40 cellular contexts compared by ENCODE assay signal in the genomic region with DNA sequence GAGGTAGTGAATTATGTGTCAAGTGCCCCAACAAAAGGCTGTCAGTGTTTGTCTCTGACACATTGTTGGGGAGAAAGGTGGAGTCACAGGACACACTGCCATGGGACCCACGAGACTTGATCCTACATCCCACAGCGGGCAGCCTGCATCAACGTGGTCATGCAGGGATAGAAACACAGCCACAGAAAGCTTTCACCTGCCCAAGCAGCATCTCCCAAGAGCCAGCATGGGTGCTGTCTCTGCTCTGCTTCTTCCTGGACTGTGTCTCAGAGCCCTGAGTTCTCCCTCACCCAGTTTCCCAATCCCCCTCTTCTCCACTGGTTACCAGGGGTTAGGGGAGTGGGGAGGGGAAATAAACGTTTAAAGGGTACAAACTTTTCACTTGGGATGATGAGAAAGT.
"Had no signal": no experiment of that assay in that cellular context is flagged by ENCODE, and none has a peak within 500 bp of the region (broad histone marks: within the 10 kb centered on the region; RNA-seq: fewer than 3 reads in every experiment).

No MANE protein-coding gene starts in this region.

- DNase-seq: activated effector memory CD4-positive, alpha-beta T cell treated with anti-CD3 and anti-CD28 coated beads, Interleukin-2, amount 50 U/mL, for 16 hours; activated effector memory CD4-positive, alpha-beta T cell treated with Interleukin-2 at 50 U/mL for 16 hours; activated gamma-delta T cell; activated gamma-delta T cell treated with Interleukin-2 at 50 U/mL for 16 hours; activated naive CD4-positive, alpha-beta T cell; activated naive CD4-positive, alpha-beta T cell treated with anti-CD3 and anti-CD28 coated beads for 36 hours; activated naive CD4-positive, alpha-beta T cell treated with anti-CD3 and anti-CD28 coated beads, Interleukin-2, amount 10 ng/mL, durations not matched to agents 7 days and 5 days; activated naive CD4-positive, alpha-beta T cell treated with anti-CD3 and anti-CD28 coated beads, Interleukin-2, amount 50 U/mL, for 16 hours; activated naive CD4-positive, alpha-beta T cell treated with Interleukin-2 at 50 U/mL for 16 hours; activated naive CD8-positive, alpha-beta T cell treated with anti-CD3 and anti-CD28 coated beads for 36 hours; activated naive CD8-positive, alpha-beta T cell treated with anti-CD3 and anti-CD28 coated beads, Interleukin-2, amount 10 ng/mL, durations not matched to agents 7 days and 5 days; activated naive CD8-positive, alpha-beta T cell treated with anti-CD3 and anti-CD28 coated beads, Interleukin-2, amount 50 U/mL, for 24 hours; activated T-cell treated with anti-CD3 and anti-CD28 coated beads for 4 hours; activated T-cell treated with anti-CD3 and anti-CD28 coated beads, Interleukin-2, amount 50 U/mL, for 1 hour; activated T-cell treated with anti-CD3 and anti-CD28 coated beads, Interleukin-2, amount 50 U/mL, for 24 hours; activated T-cell treated with anti-CD3 and anti-CD28 coated beads, Interleukin-2, amount 50 U/mL, for 4 hours; activated T-cell treated with anti-CD3 and anti-CD28 coated beads, Interleukin-2, amount 50 U/mL, for 48 hours; activated T-cell treated with anti-CD3 and anti-CD28 coated beads, Interleukin-2, amount 50 U/mL, for 72 hours; adrenal gland; amniotic stem cell; amygdala; anterior cingulate cortex; aorta; body of pancreas; brain microvascular endothelial cell; caudate nucleus; central memory CD4-positive, alpha-beta T cell; cerebellar nuclear complex had no signal

- H3K27ac ChIP-seq: adrenal gland, ascending aorta, body of pancreas, brain microvascular endothelial cell, breast epithelium, cardiac muscle cell had no signal

- H3K27me3 ChIP-seq: adrenal gland, ascending aorta, body of pancreas, breast epithelium, cardiac muscle cell had no signal

- H3K4me1 Mint-ChIP-seq: activated naive CD4-positive, alpha-beta T cell treated with anti-CD3 and anti-CD28 coated beads, Interleukin-2, amount 50 U/mL, for 24 hours; activated naive CD8-positive, alpha-beta T cell treated with anti-CD3 and anti-CD28 coated beads for 36 hours; activated T-helper 17 cell treated with anti-CD3 and anti-CD28 coated beads, Interleukin-2, amount 50 U/mL, for 72 hours; brain; central memory CD8-positive, alpha-beta T cell had no signal

- H3K4me3 ChIP-seq: adrenal gland, ascending aorta, body of pancreas, breast epithelium, cardiac muscle cell had no signal

- H3K9me3 Mint-ChIP-seq: activated naive CD4-positive, alpha-beta T cell treated with anti-CD3 and anti-CD28 coated beads for 36 hours; activated naive CD4-positive, alpha-beta T cell treated with anti-CD3 and anti-CD28 coated beads, Interleukin-2, amount 10 ng/mL, durations not matched to agents 7 days and 5 days; activated naive CD4-positive, alpha-beta T cell treated with anti-CD3 and anti-CD28 coated beads, Interleukin-2, amount 50 U/mL, for 24 hours; activated naive CD4-positive, alpha-beta T cell treated with anti-CD3 and anti-CD28 coated beads, Interleukin-2, amount 50 U/mL, for 72 hours; activated naive CD8-positive, alpha-beta T cell treated with anti-CD3 and anti-CD28 coated beads for 36 hours; activated naive CD8-positive, alpha-beta T cell treated with anti-CD3 and anti-CD28 coated beads, Interleukin-2, amount 10 ng/mL, durations not matched to agents 7 days and 5 days; activated T-cell treated with anti-CD3 and anti-CD28 coated beads, Interleukin-2, amount 50 U/mL, for 24 hours; activated T-cell treated with anti-CD3 and anti-CD28 coated beads, Interleukin-2, amount 50 U/mL, for 4 hours; activated T-helper 1 cell treated with anti-CD3 and anti-CD28 coated beads, Interleukin-12 subunit alpha, Interleukin-12 subunit beta, Interleukin-2, Interleukin-4 antibody, amounts not matched to agents 30 ng/mL and 10 ng/mL and 1 ng/mL, durations not matched to agents 14 hours and 24 hours and 36 hours; central memory CD8-positive, alpha-beta T cell had no signal

- H3K9me3 ChIP-seq: adrenal gland, body of pancreas, breast epithelium had no signal

- ATAC-seq: activated naive CD4-positive, alpha-beta T cell treated with anti-CD3 and anti-CD28 coated beads, Interleukin-2, amount 50 U/mL, for 72 hours; activated naive CD8-positive, alpha-beta T cell treated with anti-CD3 and anti-CD28 coated beads, Interleukin-2, amount 50 U/mL, for 24 hours; activated T-cell treated with anti-CD3 and anti-CD28 coated beads, Interleukin-2, amount 50 U/mL, for 4 hours; activated T-cell treated with anti-CD3 and anti-CD28 coated beads, Interleukin-2, amount 50 U/mL, for 72 hours; activated T-helper 17 cell treated with anti-CD3 and anti-CD28 coated beads, Interleukin-2, amount 50 U/mL, for 72 hours; body of pancreas had no signal

- FAIRE-seq: astrocyte had no signal

- H3K4me1 ChIP-seq: adrenal gland, ascending aorta, breast epithelium had no signal

- H3K36me3 ChIP-seq: adrenal gland, ascending aorta, brain microvascular endothelial cell, breast epithelium, cardiac muscle cell had no signal

- H3K4me3 Mint-ChIP-seq: activated naive CD4-positive, alpha-beta T cell treated with anti-CD3 and anti-CD28 coated beads for 36 hours; activated naive CD4-positive, alpha-beta T cell treated with anti-CD3 and anti-CD28 coated beads, Interleukin-2, amount 10 ng/mL, durations not matched to agents 7 days and 5 days; activated naive CD4-positive, alpha-beta T cell treated with anti-CD3 and anti-CD28 coated beads, Interleukin-2, amount 50 U/mL, for 24 hours; activated naive CD8-positive, alpha-beta T cell; activated naive CD8-positive, alpha-beta T cell treated with anti-CD3 and anti-CD28 coated beads for 36 hours; activated naive CD8-positive, alpha-beta T cell treated with anti-CD3 and anti-CD28 coated beads, Interleukin-2, amount 10 ng/mL, durations not matched to agents 7 days and 5 days; activated naive CD8-positive, alpha-beta T cell treated with anti-CD3 and anti-CD28 coated beads, Interleukin-2, amount 50 U/mL, for 24 hours; activated T-cell treated with anti-CD3 and anti-CD28 coated beads, Interleukin-2, amount 50 U/mL, for 24 hours; activated T-cell treated with anti-CD3 and anti-CD28 coated beads, Interleukin-2, amount 50 U/mL, for 4 hours; activated T-cell treated with anti-CD3 and anti-CD28 coated beads, Interleukin-2, amount 50 U/mL, for 72 hours; activated T-helper 1 cell treated with anti-CD3 and anti-CD28 coated beads, Interleukin-12 subunit alpha, Interleukin-12 subunit beta, Interleukin-2, Interleukin-4 antibody, amounts not matched to agents 30 ng/mL and 10 ng/mL and 1 ng/mL, durations not matched to agents 14 hours and 24 hours and 36 hours; activated T-helper 17 cell treated with anti-CD3 and anti-CD28 coated beads, Interleukin-2, amount 50 U/mL, for 72 hours; brain; central memory CD8-positive, alpha-beta T cell had no signal

- H3K27ac Mint-ChIP-seq: activated naive CD4-positive, alpha-beta T cell treated with anti-CD3 and anti-CD28 coated beads for 36 hours; activated naive CD4-positive, alpha-beta T cell treated with anti-CD3 and anti-CD28 coated beads, Interleukin-2, amount 10 ng/mL, durations not matched to agents 7 days and 5 days; activated naive CD4-positive, alpha-beta T cell treated with anti-CD3 and anti-CD28 coated beads, Interleukin-2, amount 50 U/mL, for 24 hours; activated naive CD4-positive, alpha-beta T cell treated with anti-CD3 and anti-CD28 coated beads, Interleukin-2, amount 50 U/mL, for 72 hours; activated naive CD8-positive, alpha-beta T cell; activated naive CD8-positive, alpha-beta T cell treated with anti-CD3 and anti-CD28 coated beads for 36 hours; activated naive CD8-positive, alpha-beta T cell treated with anti-CD3 and anti-CD28 coated beads, Interleukin-2, amount 10 ng/mL, durations not matched to agents 7 days and 5 days; activated T-cell treated with anti-CD3 and anti-CD28 coated beads, Interleukin-2, amount 50 U/mL, for 24 hours; activated T-cell treated with anti-CD3 and anti-CD28 coated beads, Interleukin-2, amount 50 U/mL, for 72 hours; activated T-helper 1 cell treated with anti-CD3 and anti-CD28 coated beads, Interleukin-12 subunit alpha, Interleukin-12 subunit beta, Interleukin-2, Interleukin-4 antibody, amounts not matched to agents 30 ng/mL and 10 ng/mL and 1 ng/mL, durations not matched to agents 14 hours and 24 hours and 36 hours; activated T-helper 17 cell treated with anti-CD3 and anti-CD28 coated beads, Interleukin-2, amount 50 U/mL, for 72 hours; activated T-helper 2 cell treated with anti-CD3 and anti-CD28 coated beads, Interferon-gamma antibody, Interleukin-2, Interleukin-4, amounts not matched to agents 10 μg/mL and 5 μg/mL and 100 μg/mL, durations not matched to agents 14 hours and 24 hours and 36 hours; brain had no signal
